ENCODE assay signal across 19 cellular contexts in genomic region chr15:59280855-59281254, GRCh38.
"Had no signal": no experiment of that assay in that cellular context is flagged by ENCODE, and none has a peak within 500 bp of the region (broad histone marks: within the 10 kb centered on the region; RNA-seq: fewer than 3 reads in every experiment).

No MANE protein-coding gene starts in this region.

- ATAC-seq: activated CD4-positive, alpha-beta T cell treated with anti-CD3 and anti-CD28 coated beads for 36 hours; stimulated activated naive CD8-positive, alpha-beta T cell treated with anti-CD3 and anti-CD28 coated beads, Interleukin-15, Interleukin-2, amounts not matched to agents 100 U/mL and 50 U/mL, for 24 hours had no signal

- H3K4me1 Mint-ChIP-seq: activated CD4-positive, alpha-beta T cell treated with anti-CD3 and anti-CD28 coated beads for 36 hours; central memory CD8-positive, alpha-beta T cell; nephron had no signal

- H3K9me3 ChIP-seq: esophagus muscularis mucosa, neutrophil, ovary, prostate gland, spleen had no signal

- H3K27ac Mint-ChIP-seq: activated B cell treated with CpG ODN at 0.5 μM for 24 hours; activated CD4-positive, alpha-beta T cell treated with anti-CD3 and anti-CD28 coated beads for 36 hours; activated naive CD8-positive, alpha-beta T cell treated with anti-CD3 and anti-CD28 coated beads for 36 hours; nephron had no signal

- DNase-seq: activated B cell treated with CpG ODN at 0.5 μM for 24 hours; activated CD4-positive, alpha-beta T cell treated with anti-CD3 and anti-CD28 coated beads for 36 hours; activated CD4-positive, alpha-beta T cell treated with anti-CD3 and anti-CD28 coated beads, Interleukin-2, amount 50 U/mL, for 4 hours; activated CD8-positive, alpha-beta memory T cell treated with anti-CD3 and anti-CD28 coated beads for 24 hours; activated naive CD4-positive, alpha-beta T cell treated with Interleukin-2 at 50 U/mL for 16 hours; activated naive CD8-positive, alpha-beta T cell treated with anti-CD3 and anti-CD28 coated beads for 36 hours; activated T-cell treated with anti-CD3 and anti-CD28 coated beads, Interleukin-2, amount 50 U/mL, for 48 hours; glutamatergic neuron; hippocampal formation; ovary; spleen; stimulated activated CD4-positive, alpha-beta T cell treated with anti-CD3 and anti-CD28 coated beads, Interleukin-4, amount 100 ng/mL, for 24 hours; stimulated activated naive CD8-positive, alpha-beta T cell treated with anti-CD3 and anti-CD28 coated beads, Interleukin-15, Interleukin-2, amounts not matched to agents 100 U/mL and 50 U/mL, for 24 hours; T-helper 9 cell had no signal

- H3K4me3 ChIP-seq: esophagus muscularis mucosa, ovary, prostate gland, spleen had no signal

- H3K27me3 Mint-ChIP-seq: activated B cell treated with CpG ODN at 0.5 μM for 24 hours; activated CD4-positive, alpha-beta T cell treated with anti-CD3 and anti-CD28 coated beads for 36 hours had no signal

- H3K4me1 ChIP-seq: prostate gland had no signal

- H3K36me3 ChIP-seq: esophagus muscularis mucosa, neutrophil, ovary, prostate gland, spleen had no signal

- H3K4me3 Mint-ChIP-seq: activated B cell treated with CpG ODN at 0.5 μM for 24 hours; activated CD4-positive, alpha-beta T cell treated with anti-CD3 and anti-CD28 coated beads for 36 hours; activated naive CD8-positive, alpha-beta T cell treated with anti-CD3 and anti-CD28 coated beads for 36 hours; central memory CD8-positive, alpha-beta T cell; nephron had no signal

- H3K9me3 Mint-ChIP-seq: activated B cell treated with CpG ODN at 0.5 μM for 24 hours; activated naive CD8-positive, alpha-beta T cell treated with anti-CD3 and anti-CD28 coated beads for 36 hours; central memory CD8-positive, alpha-beta T cell; nephron had no signal

- H3K36me3 Mint-ChIP-seq: activated naive CD8-positive, alpha-beta T cell treated with anti-CD3 and anti-CD28 coated beads for 36 hours had no signal

- H3K27ac ChIP-seq: esophagus muscularis mucosa, neutrophil, ovary, prostate gland, spleen had no signal

- H3K27me3 ChIP-seq: esophagus muscularis mucosa, ovary, spleen had no signal
